Comparison of ENCODE assay signal across 1 cellular context in the genomic region with DNA sequence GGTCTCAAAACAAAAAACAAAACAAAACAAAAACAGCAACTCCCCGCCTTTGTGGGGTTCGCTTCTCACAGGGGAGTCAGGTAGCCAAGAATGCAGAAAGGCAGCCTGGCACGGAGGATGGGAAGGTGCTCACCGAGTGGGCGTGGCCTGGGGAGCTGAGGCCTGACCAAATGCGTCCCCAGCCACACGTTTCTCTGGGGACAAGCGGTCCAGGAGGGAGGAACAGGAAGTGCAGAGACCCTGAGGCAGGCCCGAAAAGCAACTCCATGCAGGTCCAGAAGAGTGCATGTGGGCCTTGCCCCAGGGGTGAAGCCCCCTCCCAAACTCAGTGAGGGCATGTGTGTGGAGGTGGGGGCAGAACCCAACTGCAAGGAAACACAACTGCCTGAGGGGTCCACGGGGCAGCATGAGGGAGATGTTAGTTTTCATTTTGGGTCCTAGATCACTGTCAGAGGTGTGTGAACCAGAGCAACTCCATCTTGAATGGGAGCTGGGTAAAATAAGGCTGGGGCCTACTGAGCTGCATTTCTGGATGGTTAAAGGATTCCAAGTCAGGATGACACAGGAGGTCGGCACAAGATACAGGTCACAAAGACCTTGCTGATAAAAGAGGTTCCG.
TF ChIP-seq lines count a peak whose summit lies in the region.

No MANE protein-coding gene starts in this region.

TF ChIP-seq in IMR-90, 13 proteins besides CTCF, POLR2A, EP300 and RAD21:
- TF ChIP-seq MXI1 (IDR thresholded peaks at IDR 0.05; ENCODE audit: borderline replicate concordance, low read depth, low read length), result no peak
- no peak for TF ChIP-seq CEBPB (IDR thresholded peaks at IDR 0.05; ENCODE audit: low read depth, low read length)
- TF ChIP-seq, protein P1, sequence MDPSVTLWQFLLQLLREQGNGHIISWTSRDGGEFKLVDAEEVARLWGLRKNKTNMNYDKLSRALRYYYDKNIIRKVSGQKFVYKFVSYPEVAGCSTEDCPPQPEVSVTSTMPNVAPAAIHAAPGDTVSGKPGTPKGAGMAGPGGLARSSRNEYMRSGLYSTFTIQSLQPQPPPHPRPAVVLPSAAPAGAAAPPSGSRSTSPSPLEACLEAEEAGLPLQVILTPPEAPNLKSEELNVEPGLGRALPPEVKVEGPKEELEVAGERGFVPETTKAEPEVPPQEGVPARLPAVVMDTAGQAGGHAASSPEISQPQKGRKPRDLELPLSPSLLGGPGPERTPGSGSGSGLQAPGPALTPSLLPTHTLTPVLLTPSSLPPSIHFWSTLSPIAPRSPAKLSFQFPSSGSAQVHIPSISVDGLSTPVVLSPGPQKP (IDR thresholded peaks at IDR 0.05; ENCODE audit: borderline replicate concordance, low read depth, low read length), result no peak
- no peak for TF ChIP-seq BHLHE40 (IDR thresholded peaks at IDR 0.05; ENCODE audit: low read depth, low read length)
- TF ChIP-seq RCOR1 (IDR thresholded peaks at IDR 0.05; ENCODE audit: insufficient replicate concordance, low read length), result no peak
- TF ChIP-seq CHD1 (IDR thresholded peaks at IDR 0.05; ENCODE audit: low read depth, low read length), result no peak
- TF ChIP-seq, protein P2, sequence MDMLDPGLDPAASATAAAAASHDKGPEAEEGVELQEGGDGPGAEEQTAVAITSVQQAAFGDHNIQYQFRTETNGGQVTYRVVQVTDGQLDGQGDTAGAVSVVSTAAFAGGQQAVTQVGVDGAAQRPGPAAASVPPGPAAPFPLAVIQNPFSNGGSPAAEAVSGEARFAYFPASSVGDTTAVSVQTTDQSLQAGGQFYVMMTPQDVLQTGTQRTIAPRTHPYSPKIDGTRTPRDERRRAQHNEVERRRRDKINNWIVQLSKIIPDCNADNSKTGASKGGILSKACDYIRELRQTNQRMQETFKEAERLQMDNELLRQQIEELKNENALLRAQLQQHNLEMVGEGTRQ (IDR thresholded peaks at IDR 0.05; ENCODE audit: low read depth, low read length), result no peak
- TF ChIP-seq MAZ (IDR thresholded peaks at IDR 0.05; ENCODE audit: borderline replicate concordance, low read depth, low read length), result no peak
- TF ChIP-seq SMC3 (IDR thresholded peaks at IDR 0.05; ENCODE audit: low read depth, low read length), result no peak
- no peak for TF ChIP-seq RFX5 (IDR thresholded peaks at IDR 0.05; ENCODE audit: low read depth, low read length)
- no peak for TF ChIP-seq FOS (IDR thresholded peaks at IDR 0.05; ENCODE audit: low read depth, low read length)
- TF ChIP-seq NFE2L2 (IDR thresholded peaks at IDR 0.05; ENCODE audit: low read depth, low read length), result no peak
- TF ChIP-seq MAFK (IDR thresholded peaks at IDR 0.05; ENCODE audit: low read depth, low read length), result no peak
